Comparison of ENCODE assay signal across 9 cellular contexts in the genomic region with DNA sequence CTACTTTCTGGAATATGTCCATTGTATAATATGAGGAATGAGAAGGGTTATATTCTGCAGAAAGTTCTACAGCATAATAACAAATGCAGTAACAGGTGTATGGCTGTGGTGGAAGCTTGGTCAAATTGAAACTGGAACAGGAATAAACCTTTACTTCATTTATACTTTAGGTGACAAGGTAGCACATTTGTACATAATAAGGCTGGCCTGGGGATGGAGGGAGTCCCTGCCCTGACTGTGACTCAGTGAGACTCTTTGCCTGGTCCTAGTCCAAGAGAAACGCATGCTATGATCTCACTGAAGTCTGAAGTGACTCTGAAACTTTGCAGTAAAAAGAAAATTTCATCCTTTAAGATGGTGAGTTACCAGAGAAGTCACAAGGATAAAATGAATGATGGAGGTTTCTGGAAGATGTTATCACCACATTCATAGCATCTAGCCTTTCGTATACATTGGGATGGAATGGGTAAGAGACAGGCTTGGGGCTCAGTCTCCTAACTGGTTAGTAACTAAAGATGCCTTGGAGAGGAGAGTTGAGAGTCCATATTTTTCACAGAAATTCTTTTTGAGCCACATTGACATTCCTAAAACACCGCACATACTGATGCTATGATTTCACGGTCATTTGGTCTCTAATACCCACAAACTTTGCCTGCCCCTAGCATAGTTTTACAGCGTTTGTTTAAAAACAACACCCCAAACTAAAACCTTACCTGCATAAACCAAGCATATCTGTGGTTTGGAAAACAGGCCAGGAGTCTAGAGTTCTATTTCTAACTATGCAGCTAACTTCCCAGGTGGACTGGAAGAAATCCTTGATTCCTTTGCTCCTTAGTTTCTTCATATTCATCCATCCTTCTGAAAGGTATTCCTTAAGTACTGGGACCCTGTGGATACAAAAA. TPM values are rescaled to one million over a fixed set of nuclear protein-coding genes. Genes with fewer than 3 reads are reported as not detected.
DNase-seq lines count a peak whose midpoint lies in the region; ATAC-seq and TF ChIP-seq lines count a peak whose summit lies in the region.
"Had no signal": no experiment of that assay in that cellular context is flagged by ENCODE, and none has a peak within 500 bp of the region (broad histone marks: within the 10 kb centered on the region; RNA-seq: fewer than 3 reads in every experiment).

No MANE protein-coding gene starts in this region.

- intact Hi-C loops in psoas muscle (cut with DNase I), result no loop called here
- intact Hi-C loops in colonic mucosa (cut with DNase I), result no loop called here

- DNase-seq in Daoy (ENCODE audit: low read depth) (peak; percentile 75), epidermal melanocyte (ENCODE audit: insufficient read length, low spot score) (peak; percentile 32), psoas muscle (no peak), colonic mucosa (no peak), NCI-H82 (lab: John Stamatoyannopoulos, UW) (no peak)
- no peak for DNase-seq in stimulated activated CD4-positive, alpha-beta T cell treated with anti-CD3 and anti-CD28 coated beads, Interleukin-4, amount 100 ng/mL, for 1 hour

- TF ChIP-seq CTCF in psoas muscle (IDR thresholded peaks at IDR 0.05), result no peak
- TF ChIP-seq CTCF in colonic mucosa (IDR thresholded peaks at IDR 0.05), result no peak

- no peaks in the 10 kb centered on the region for H3K9me3 ChIP-seq in psoas muscle
- H3K9me3 ChIP-seq in colonic mucosa, result no peaks in the 10 kb centered on the region
- H3K9me3 ChIP-seq: thoracic aorta had no signal

- ATAC-seq in GM19467 (IDR thresholded peaks at IDR 0.05; ENCODE audit: unreplicated experiment) (peak; percentile 66), HG03457 (IDR thresholded peaks at IDR 0.05; ENCODE audit: unreplicated experiment) (peak; percentile 80), psoas muscle (no peak)

- 43 to 59% (median 49%) methylated on average over 5 of the region's 5 CpGs for WGBS in psoas muscle, 3 donors

- H3K27me3 ChIP-seq in psoas muscle (ENCODE audit: insufficient read depth in 3 of 3, low read length in 2 of 3) (no peaks in the 10 kb centered on the region), colonic mucosa (no peaks in the 10 kb centered on the region)

- no peaks in the 10 kb centered on the region for H3K36me3 ChIP-seq in psoas muscle (ENCODE audit: insufficient read depth in 1 of 2, low read depth in 1 of 2)
- H3K36me3 ChIP-seq in colonic mucosa, result no peaks in the 10 kb centered on the region
- H3K36me3 ChIP-seq: thoracic aorta had no signal

- no peak overlapping the region for H3K27ac ChIP-seq in psoas muscle
- H3K27ac ChIP-seq in colonic mucosa, result no peak overlapping the region

- H3K9ac ChIP-seq in colonic mucosa (ENCODE audit: low read depth in 2 of 2, low read length in 2 of 2), result no peak overlapping the region

- H3K4me3 ChIP-seq in psoas muscle, result no peak overlapping the region
- no peak overlapping the region for H3K4me3 ChIP-seq in colonic mucosa
- H3K4me3 ChIP-seq: thoracic aorta had no signal

- no peaks in the 10 kb centered on the region for H3K4me1 ChIP-seq in psoas muscle
- H3K4me1 ChIP-seq in colonic mucosa, result peaks cover 6% of the 10 kb centered on the region

RNA-seq across cellular contexts. Expression of a gene that starts 42.4 kb away (rescaled TPM):
- total RNA-seq in Daoy (2014; rRNA removed; shearing (Covaris generic)), result 25.8 and 31.1 TPM in 2 replicates
- total RNA-seq in psoas muscle (10 to 100 TPM in 2 of 4 donors, 1 to 10 TPM in 2; 7.2 to 41.6 (median 10.5) TPM), colonic mucosa (10 to 100 TPM; 10.1 to 15.9 TPM)
- 10 to 100 TPM in 1 of 3 donors, 1 to 10 TPM in 2; 4.0 to 36.0 (median 5.3) TPM for polyA plus RNA-seq in psoas muscle

Comparison
In these comparisons a context has a peak if more than half of its experiments do, and no peak if none do; other contexts are left out.
1. DNase-seq: peak in Daoy (single experiment) and epidermal melanocyte (single experiment); none in psoas muscle (0 of 2), stimulated activated CD4-positive, alpha-beta T cell treated with anti-CD3 and anti-CD28 coated beads, Interleukin-4, amount 100 ng/mL, for 1 hour (single experiment), colonic mucosa (single experiment) and NCI-H82 (single experiment).
2. ATAC-seq: peak in GM19467 (single experiment) and HG03457 (single experiment); none in psoas muscle (0 of 4).